13 cellular contexts compared by ENCODE assay signal in the genomic region with DNA sequence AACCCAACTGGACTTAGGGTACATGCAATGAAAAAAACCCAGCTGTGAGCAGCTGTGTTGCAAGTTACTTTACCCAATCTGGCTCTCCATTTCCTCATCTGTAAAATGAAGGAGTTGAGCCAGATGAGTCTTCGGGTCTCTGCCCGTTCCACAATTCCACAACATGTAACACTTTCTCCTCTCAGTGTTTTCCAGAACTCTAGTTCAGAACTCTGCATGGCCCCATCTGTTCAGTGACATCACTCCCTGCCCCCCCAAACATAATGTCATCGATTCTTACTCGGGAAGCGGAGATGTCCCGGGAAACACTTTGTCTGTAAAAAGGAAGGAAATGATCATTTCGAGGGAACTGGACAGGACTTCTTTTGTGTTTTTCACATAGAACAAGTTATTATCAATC. TPM values are rescaled to one million over a fixed set of nuclear protein-coding genes. Genes with fewer than 3 reads are reported as not detected.
DNase-seq lines count a peak whose midpoint lies in the region; ATAC-seq and TF ChIP-seq lines count a peak whose summit lies in the region.
"Had no signal": no experiment of that assay in that cellular context is flagged by ENCODE, and none has a peak within 500 bp of the region (broad histone marks: within the 10 kb centered on the region; RNA-seq: fewer than 3 reads in every experiment).

No MANE protein-coding gene starts in this region.

- peak overlapping the region; percentile 65 for H3K4me3 Mint-ChIP-seq in glutamatergic neuron (ENCODE audit: unreplicated experiment)
- H3K4me3 Mint-ChIP-seq: activated CD4-positive, alpha-beta T cell treated with anti-CD3 and anti-CD28 coated beads, Interleukin-2, amount 10 ng/mL, durations not matched to agents 7 days and 5 days; B cell had no signal

- H3K9me3 ChIP-seq in RWPE2 (ENCODE audit: severe bottlenecking): no peaks in the 10 kb centered on the region
- H3K9me3 ChIP-seq in osteoblast (ENCODE audit: low read depth, low read length): no peaks in the 10 kb centered on the region

- H3K9me3 Mint-ChIP-seq in glutamatergic neuron (ENCODE audit: unreplicated experiment): peaks cover 8% of the 10 kb centered on the region
- H3K9me3 Mint-ChIP-seq: activated CD4-positive, alpha-beta T cell treated with anti-CD3 and anti-CD28 coated beads, Interleukin-2, amount 10 ng/mL, durations not matched to agents 7 days and 5 days had no signal

- peak; percentile 27 for DNase-seq in AG20443 (ENCODE audit: low spot score)
- no peak for DNase-seq in RWPE2 (ENCODE audit: low spot score)
- DNase-seq in glutamatergic neuron: no peak
- no peak for DNase-seq in osteoblast (ENCODE audit: insufficient read length, low spot score, missing footprints)
- DNase-seq in cerebellar nuclear complex (lab: John Stamatoyannopoulos, UW): no peak
- DNase-seq in NCI-H1694 treated with DMSO at 0.1 percent for 48 hours (lab: John Stamatoyannopoulos, UW): no peak
- DNase-seq in hepatic stellate cell (ENCODE audit: low spot score): no peak
- no peak for DNase-seq in activated gamma-delta T cell (lab: John Stamatoyannopoulos, UW)
- DNase-seq: activated CD4-positive, alpha-beta T cell treated with anti-CD3 and anti-CD28 coated beads, Interleukin-2, amount 10 ng/mL, durations not matched to agents 7 days and 5 days; central memory CD4-positive, alpha-beta T cell; NCI-H1105; NCI-H774 had no signal

- no peak for TF ChIP-seq CTCF in RWPE2 (IDR thresholded peaks at IDR 0.05; ENCODE audit: poor library complexity, severe bottlenecking)
- no peak for TF ChIP-seq CTCF in glutamatergic neuron (IDR thresholded peaks at IDR 0.05; ENCODE audit: partially characterized antibody, unreplicated experiment)
- no peak for TF ChIP-seq CTCF in osteoblast (IDR thresholded peaks at IDR 0.05; ENCODE audit: extremely low read depth, low read depth, low read length)

- no peak for ATAC-seq in RWPE2 (ENCODE audit: low read depth)

- H3K4me2 ChIP-seq in osteoblast (ENCODE audit: insufficient read depth, low read length): peak overlapping the region; percentile 77

- no peaks in the 10 kb centered on the region for H3K36me3 Mint-ChIP-seq in glutamatergic neuron (ENCODE audit: unreplicated experiment)

- no peak overlapping the region for H2AFZ ChIP-seq in osteoblast (ENCODE audit: low read length)

- peaks cover 39% of the 10 kb centered on the region for H3K4me1 Mint-ChIP-seq in glutamatergic neuron (ENCODE audit: low read depth, unreplicated experiment)

- peak overlapping the region; percentile 95 for H3K4me3 ChIP-seq in RWPE2 (ENCODE audit: severe bottlenecking)
- H3K4me3 ChIP-seq in osteoblast (ENCODE audit: insufficient read depth, low read length): no peak overlapping the region

- H3K27ac ChIP-seq in RWPE2 (ENCODE audit: poor library complexity, severe bottlenecking) (peak overlapping the region; percentile 89), osteoblast (ENCODE audit: low read depth, low read length) (peak overlapping the region; percentile 98)

- no peaks in the 10 kb centered on the region for H4K20me1 ChIP-seq in osteoblast (ENCODE audit: insufficient read depth, low read length)

- H3K4me1 ChIP-seq in RWPE2 (ENCODE audit: insufficient read depth, poor library complexity, severe bottlenecking): peaks cover 40% of the 10 kb centered on the region
- peaks cover 54% of the 10 kb centered on the region for H3K4me1 ChIP-seq in osteoblast (ENCODE audit: insufficient read depth, low read length)

- peaks cover 31% of the 10 kb centered on the region for H3K79me2 ChIP-seq in osteoblast (ENCODE audit: insufficient read depth, low read length)

- H3K27ac Mint-ChIP-seq in glutamatergic neuron (ENCODE audit: unreplicated experiment): no peak overlapping the region
- H3K27ac Mint-ChIP-seq: activated CD4-positive, alpha-beta T cell treated with anti-CD3 and anti-CD28 coated beads, Interleukin-2, amount 10 ng/mL, durations not matched to agents 7 days and 5 days; B cell had no signal

- H3K27me3 Mint-ChIP-seq in glutamatergic neuron (ENCODE audit: unreplicated experiment): peaks cover 25% of the 10 kb centered on the region

- H3K36me3 ChIP-seq in RWPE2 (ENCODE audit: low read depth) (peaks cover 37% of the 10 kb centered on the region), osteoblast (ENCODE audit: insufficient read depth, low read length) (no peaks in the 10 kb centered on the region)

- H3K27me3 ChIP-seq in RWPE2 (ENCODE audit: insufficient read depth, poor library complexity, severe bottlenecking): no peaks in the 10 kb centered on the region
- no peaks in the 10 kb centered on the region for H3K27me3 ChIP-seq in osteoblast (ENCODE audit: insufficient read depth, low read length)

RNA-seq across cellular contexts. Expression of gene SH3PXD2A, which starts 2.5 kb away (rescaled TPM):
- total RNA-seq in glutamatergic neuron (ENCODE audit: unreplicated experiment): 16.7 TPM
- total RNA-seq in osteoblast: 27.7 and 29.0 TPM in 2 replicates
